ENCODE assay signal across 28 cellular contexts in genomic region chr10:75266945-75267344, GRCh38.
"Had no signal": no experiment of that assay in that cellular context is flagged by ENCODE, and none has a peak within 500 bp of the region (broad histone marks: within the 10 kb centered on the region; RNA-seq: fewer than 3 reads in every experiment).

No MANE protein-coding gene starts in this region.

- DNase-seq: activated B cell treated with CpG ODN at 0.5 μM for 24 hours; activated CD4-positive, alpha-beta T cell treated with anti-CD3 and anti-CD28 coated beads, Interleukin-2, amount 50 U/mL, for 1 hour; activated CD8-positive, alpha-beta memory T cell treated with anti-CD3 and anti-CD28 coated beads, Interleukin-2, amount 50 U/mL, for 48 hours; activated CD8-positive, alpha-beta T cell treated with anti-CD3 and anti-CD28 coated beads, Interleukin-2, amount 10 ng/mL, durations not matched to agents 7 days and 5 days; activated naive CD4-positive, alpha-beta T cell treated with anti-CD3 and anti-CD28 coated beads, Interleukin-2, amount 50 U/mL, for 16 hours; activated naive CD8-positive, alpha-beta T cell treated with anti-CD3 and anti-CD28 coated beads, Interleukin-2, amount 10 ng/mL, durations not matched to agents 7 days and 5 days; activated T-cell treated with anti-CD3 and anti-CD28 coated beads, Interleukin-2, amount 50 U/mL, for 1 hour; amniotic stem cell; MG63; MV-4-11; NCI-H1092 treated with DMSO at 0.1 percent for 48 hours; NCI-H1417 treated with DMSO at 0.1 percent for 48 hours; NCI-H1694; NCI-H2029 treated with DMSO at 0.1 percent for 48 hours; NCI-H345; NCI-H510A; NCI-H69; NK-92 treated with Interleukin-12 subunit alpha and Interleukin-12 subunit beta, amount 100 ng/mL, for 24 hours; OCI-M1; SHP77; SW 1271 had no signal

- H3K4me3 ChIP-seq: ascending aorta, body of pancreas, MG63, Peyer's patch, SJSA1 had no signal

- H3K27ac ChIP-seq: ascending aorta, KMS-11, Peyer's patch, RWPE1, SJSA1 had no signal

- H3K9me3 ChIP-seq: ascending aorta, body of pancreas, MG63, Peyer's patch, SJSA1 had no signal

- H3K27me3 ChIP-seq: ascending aorta, body of pancreas, MG63, Peyer's patch, SJSA1 had no signal

- ATAC-seq: activated CD8-positive, alpha-beta T cell treated with anti-CD3 and anti-CD28 coated beads, Interleukin-2, amount 10 ng/mL, durations not matched to agents 7 days and 5 days; body of pancreas; SK-N-SH treated with all-trans-retinoic acid at 6 μM for 48 hours had no signal

- H3K36me3 ChIP-seq: ascending aorta, MG63, Peyer's patch, SJSA1 had no signal

- H3K4me1 ChIP-seq: ascending aorta, SJSA1 had no signal
